13 cellular contexts compared by ENCODE assay signal in genomic region chr10:26804418-26805393, GRCh38. TPM values are rescaled to one million over a fixed set of nuclear protein-coding genes. Genes with fewer than 3 reads are reported as not detected.
DNase-seq lines count a peak whose midpoint lies in the region; ATAC-seq and TF ChIP-seq lines count a peak whose summit lies in the region.
"Had no signal": no experiment of that assay in that cellular context is flagged by ENCODE, and none has a peak within 500 bp of the region (broad histone marks: within the 10 kb centered on the region; RNA-seq: fewer than 3 reads in every experiment).

No MANE protein-coding gene starts in this region.

- intact Hi-C loops in activated naive CD4-positive, alpha-beta T cell treated with anti-CD3 and anti-CD28 coated beads for 36 hours (cut with micrococcal nuclease) = no loop called here

- POLR2A ChIA-PET in T-cell (lab: Charles Lee) = interaction anchor here (0.6 to 0.9 kb wide), 5 partner anchors 13 to 329 kb away, joined by 3 to 13 read pairs (median 4); no protein-coding TSS in a partner anchor

- no peak for DNase-seq in activated naive CD4-positive, alpha-beta T cell treated with anti-CD3 and anti-CD28 coated beads for 36 hours
- DNase-seq in activated naive CD4-positive, alpha-beta T cell treated with anti-CD3 and anti-CD28 coated beads, Interleukin-2, amount 50 U/mL, for 16 hours = no peak
- no peak for DNase-seq in T-cell
- no peak for DNase-seq in glutamatergic neuron
- DNase-seq in effector CD4-positive, alpha-beta T cell = no peak
- DNase-seq in GOT3 (lab: John Stamatoyannopoulos, UW) = no peak
- DNase-seq: activated CD4-positive, alpha-beta T cell treated with anti-CD3 and anti-CD28 coated beads, Interleukin-2, amount 50 U/mL, for 1 hour; effector CD8-positive, alpha-beta T cell; NCI-H2171; retina; SIG-M5 had no signal

- H3K4me1 Mint-ChIP-seq in activated naive CD4-positive, alpha-beta T cell treated with anti-CD3 and anti-CD28 coated beads for 36 hours (ENCODE audit: low read depth) = peaks cover 72% of the 10 kb centered on the region
- H3K4me1 Mint-ChIP-seq in T-cell (peaks cover 74 to 89% (median 88%) of the 10 kb centered on the region in 3 donors), glutamatergic neuron (ENCODE audit: low read depth, unreplicated experiment) (peaks cover 15% of the 10 kb centered on the region)
- peaks cover 81% of the 10 kb centered on the region for H3K4me1 Mint-ChIP-seq in stimulated activated naive CD8-positive, alpha-beta T cell treated with anti-CD3 and anti-CD28 coated beads, Interleukin-15, Interleukin-2, amounts not matched to agents 100 ng/mL and 50 ng/mL, for 24 hours (ENCODE audit: low read depth)

- no peaks in the 10 kb centered on the region for H3K27me3 Mint-ChIP-seq in activated naive CD4-positive, alpha-beta T cell treated with anti-CD3 and anti-CD28 coated beads for 36 hours (ENCODE audit: low read depth)
- no peaks in the 10 kb centered on the region for H3K27me3 Mint-ChIP-seq in T-cell
- H3K27me3 Mint-ChIP-seq in glutamatergic neuron (ENCODE audit: unreplicated experiment) = no peaks in the 10 kb centered on the region
- no peaks in the 10 kb centered on the region for H3K27me3 Mint-ChIP-seq in stimulated activated naive CD8-positive, alpha-beta T cell treated with anti-CD3 and anti-CD28 coated beads, Interleukin-15, Interleukin-2, amounts not matched to agents 100 ng/mL and 50 ng/mL, for 24 hours

- H3K4me3 Mint-ChIP-seq in activated naive CD4-positive, alpha-beta T cell treated with anti-CD3 and anti-CD28 coated beads for 36 hours = no peak overlapping the region
- H3K4me3 Mint-ChIP-seq in T-cell (peak overlapping the region; percentile 7 to 40 (median 18)), glutamatergic neuron (ENCODE audit: unreplicated experiment) (no peak overlapping the region)
- H3K4me3 Mint-ChIP-seq in stimulated activated naive CD8-positive, alpha-beta T cell treated with anti-CD3 and anti-CD28 coated beads, Interleukin-15, Interleukin-2, amounts not matched to agents 100 ng/mL and 50 ng/mL, for 24 hours = no peak overlapping the region

- no peak for TF ChIP-seq CTCF in glutamatergic neuron (IDR thresholded peaks at IDR 0.05; ENCODE audit: partially characterized antibody, unreplicated experiment)

- peak overlapping the region; percentile 7 for H3K27ac Mint-ChIP-seq in activated naive CD4-positive, alpha-beta T cell treated with anti-CD3 and anti-CD28 coated beads for 36 hours
- peak overlapping the region; percentile 29 to 52 for H3K27ac Mint-ChIP-seq in T-cell
- H3K27ac Mint-ChIP-seq in glutamatergic neuron (ENCODE audit: unreplicated experiment) = peak overlapping the region; percentile 21
- H3K27ac Mint-ChIP-seq in stimulated activated naive CD8-positive, alpha-beta T cell treated with anti-CD3 and anti-CD28 coated beads, Interleukin-15, Interleukin-2, amounts not matched to agents 100 ng/mL and 50 ng/mL, for 24 hours = peak overlapping the region; percentile 31

- ATAC-seq in T-cell (replicated peaks in 1 of 4) (peak in 3 of 4 experiments; percentile 49 to 81 (median 58)), GM19463 (IDR thresholded peaks at IDR 0.05; ENCODE audit: unreplicated experiment) (no peak)

- CTCF ChIA-PET in activated naive CD4-positive, alpha-beta T cell treated with anti-CD3 and anti-CD28 coated beads for 36 hours (lab: Charles Lee) = interaction anchor here (1.2 kb wide), 2 partner anchors 10 to 24 kb away, joined by 3 to 5 read pairs; no protein-coding TSS in a partner anchor
- CTCF ChIA-PET in T-cell (lab: Charles Lee) = interaction anchor here (0.6 to 1.4 kb wide), 5 partner anchors 11 to 78 kb away, joined by 3 to 5 read pairs (median 4); no protein-coding TSS in a partner anchor

- H3K36me3 Mint-ChIP-seq in activated naive CD4-positive, alpha-beta T cell treated with anti-CD3 and anti-CD28 coated beads for 36 hours (ENCODE audit: low read depth) = no peaks in the 10 kb centered on the region
- H3K36me3 Mint-ChIP-seq in T-cell (peaks cover 3% of the 10 kb centered on the region), glutamatergic neuron (ENCODE audit: unreplicated experiment) (no peaks in the 10 kb centered on the region)
- H3K36me3 Mint-ChIP-seq in stimulated activated naive CD8-positive, alpha-beta T cell treated with anti-CD3 and anti-CD28 coated beads, Interleukin-15, Interleukin-2, amounts not matched to agents 100 ng/mL and 50 ng/mL, for 24 hours (ENCODE audit: low read depth) = peaks cover 5% of the 10 kb centered on the region

- H3K9me3 Mint-ChIP-seq in activated naive CD4-positive, alpha-beta T cell treated with anti-CD3 and anti-CD28 coated beads for 36 hours = no peaks in the 10 kb centered on the region
- H3K9me3 Mint-ChIP-seq in T-cell (no peaks in the 10 kb centered on the region), glutamatergic neuron (ENCODE audit: unreplicated experiment) (no peaks in the 10 kb centered on the region)
- H3K9me3 Mint-ChIP-seq in stimulated activated naive CD8-positive, alpha-beta T cell treated with anti-CD3 and anti-CD28 coated beads, Interleukin-15, Interleukin-2, amounts not matched to agents 100 ng/mL and 50 ng/mL, for 24 hours = no peaks in the 10 kb centered on the region

RNA-seq across cellular contexts. Expression of gene ABI1, which starts 56.1 kb away (rescaled TPM):
- 10 to 100 TPM; 34.5 to 37.2 TPM for total RNA-seq in activated naive CD4-positive, alpha-beta T cell treated with anti-CD3 and anti-CD28 coated beads for 36 hours
- total RNA-seq in T-cell (10 to 100 TPM; 51.9 to 78.8 (median 60.0) TPM), glutamatergic neuron (ENCODE audit: unreplicated experiment) (37.3 TPM)

Comparison
In these comparisons a context has a peak if more than half of its experiments do, and no peak if none do; other contexts are left out.
1. H3K4me3 Mint-ChIP-seq: peak in T-cell (3 of 3); none in activated naive CD4-positive, alpha-beta T cell treated with anti-CD3 and anti-CD28 coated beads for 36 hours (single experiment), glutamatergic neuron (single experiment) and stimulated activated naive CD8-positive, alpha-beta T cell treated with anti-CD3 and anti-CD28 coated beads, Interleukin-15, Interleukin-2, amounts not matched to agents 100 ng/mL and 50 ng/mL, for 24 hours (single experiment).
2. Peak in every context shown above with its lines, with median percentiles within 50 percentile points of each other: H3K27ac Mint-ChIP-seq.